In the genomic region with DNA sequence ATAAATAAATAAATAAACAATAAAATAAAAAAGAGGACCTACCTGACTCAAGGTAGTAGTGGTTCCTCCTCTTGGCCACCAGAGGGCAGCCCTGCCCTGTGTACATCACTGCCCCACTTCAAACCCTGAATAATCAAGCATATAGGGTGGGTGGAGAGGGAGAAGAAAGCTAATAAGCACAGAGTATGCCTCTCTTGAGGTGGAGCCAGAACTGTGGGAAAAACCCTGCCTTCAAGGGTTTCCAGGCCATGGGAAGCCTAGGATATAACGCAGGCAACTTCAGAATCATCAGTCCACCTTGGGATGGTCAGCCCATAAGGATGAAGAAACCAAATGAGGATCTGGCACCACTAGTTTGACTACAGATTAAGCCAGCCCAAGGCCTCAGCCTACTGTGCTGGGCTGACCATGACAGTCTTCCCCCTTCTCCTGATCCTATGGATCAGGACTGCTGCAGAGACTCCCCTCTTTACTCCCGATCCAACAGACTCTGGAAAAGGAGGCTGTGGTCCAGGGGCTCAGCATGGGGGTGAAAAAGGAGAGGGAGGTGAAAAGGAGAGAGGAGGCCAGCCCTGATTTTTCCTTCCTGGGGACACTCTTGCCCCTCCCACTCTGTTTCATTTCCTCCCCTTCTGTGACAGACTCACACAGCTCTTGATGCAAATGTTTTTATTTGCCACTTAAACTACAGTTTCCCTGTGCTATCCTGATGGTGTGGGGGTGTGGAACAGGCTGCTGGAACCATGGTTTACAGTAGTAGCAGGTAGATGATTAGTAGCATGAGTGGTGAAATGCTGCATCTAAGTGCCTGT, we compare ENCODE assay signal across 8 cellular contexts. TPM values are rescaled to one million over a fixed set of nuclear protein-coding genes. Genes with fewer than 3 reads are reported as not detected.
DNase-seq lines count a peak whose midpoint lies in the region; ATAC-seq and TF ChIP-seq lines count a peak whose summit lies in the region.

No MANE protein-coding gene starts in this region.

- CTCF ChIA-PET in activated CD8-positive, alpha-beta memory T cell treated with anti-CD3 and anti-CD28 coated beads, Interleukin-2, amount 10 ng/mL, durations not matched to agents 7 days and 5 days (lab: Charles Lee), result interaction anchor here (0.6 to 6.2 kb wide), 24 partner anchors 9 to 271 kb away, joined by 3 to 51 read pairs (median 4); a partner anchor contains a TSS

- no peak overlapping the region for H3K27ac Mint-ChIP-seq in activated CD8-positive, alpha-beta memory T cell treated with anti-CD3 and anti-CD28 coated beads, Interleukin-2, amount 10 ng/mL, durations not matched to agents 7 days and 5 days
- no peak overlapping the region for H3K27ac Mint-ChIP-seq in neural crest cell (ENCODE audit: unreplicated experiment)

- no peak overlapping the region for H3K4me3 ChIP-seq in epithelial cell of proximal tubule (ENCODE audit: low read depth, low read length)

- no peak for DNase-seq in Right ventricle myocardium inferior (ENCODE audit: missing footprints)
- no peak for DNase-seq in cardiac septum (ENCODE audit: low spot score)
- peak; percentile 54 for DNase-seq in NCI-H69 (lab: John Stamatoyannopoulos, UW)
- DNase-seq in activated CD8-positive, alpha-beta memory T cell treated with anti-CD3 and anti-CD28 coated beads, Interleukin-2, amount 10 ng/mL, durations not matched to agents 7 days and 5 days, result peak; percentile 55
- no peak for DNase-seq in epithelial cell of proximal tubule (ENCODE audit: low read depth)
- no peak for DNase-seq in neural crest cell (ENCODE audit: low read depth, low spot score)
- no peak for DNase-seq in NCI-H187 treated with DMSO at 0.1 percent for 48 hours (lab: John Stamatoyannopoulos, UW)

- no peaks in the 10 kb centered on the region for H3K9me3 Mint-ChIP-seq in activated CD8-positive, alpha-beta memory T cell treated with anti-CD3 and anti-CD28 coated beads, Interleukin-2, amount 10 ng/mL, durations not matched to agents 7 days and 5 days (ENCODE audit: low read depth)
- H3K9me3 Mint-ChIP-seq in neural crest cell, result no peaks in the 10 kb centered on the region

- peak; percentile 93 for TF ChIP-seq CTCF in epithelial cell of proximal tubule (conservative IDR thresholded peaks at IDR 0.05; ENCODE audit: low read depth, low read length)
- peak; percentile 97 for TF ChIP-seq CTCF in neural crest cell (conservative IDR thresholded peaks at IDR 0.05)

- no peak overlapping the region for H3K4me3 Mint-ChIP-seq in activated CD8-positive, alpha-beta memory T cell treated with anti-CD3 and anti-CD28 coated beads, Interleukin-2, amount 10 ng/mL, durations not matched to agents 7 days and 5 days
- H3K4me3 Mint-ChIP-seq in neural crest cell, result no peak overlapping the region

- intact Hi-C loops in Right ventricle myocardium inferior (cut with DNase I), result loop anchor here (1.0 kb wide), 1 partner anchor 54 kb away; no protein-coding TSS in a partner anchor
- intact Hi-C loops in cardiac septum (cut with DNase I), result loop anchor here (5.0 kb wide), 1 partner anchor 55 kb away; no protein-coding TSS in a partner anchor

- peaks cover 12% of the 10 kb centered on the region for H3K36me3 Mint-ChIP-seq in activated CD8-positive, alpha-beta memory T cell treated with anti-CD3 and anti-CD28 coated beads, Interleukin-2, amount 10 ng/mL, durations not matched to agents 7 days and 5 days
- no peaks in the 10 kb centered on the region for H3K36me3 Mint-ChIP-seq in neural crest cell (ENCODE audit: low read depth)

- ATAC-seq in Right ventricle myocardium inferior (peak; percentile 57), HG02885 (IDR thresholded peaks at IDR 0.05; ENCODE audit: poor library complexity, unreplicated experiment) (peak; percentile 74)
- peak; percentile 86 for ATAC-seq in activated CD8-positive, alpha-beta memory T cell treated with anti-CD3 and anti-CD28 coated beads, Interleukin-2, amount 10 ng/mL, durations not matched to agents 7 days and 5 days

- H3K27me3 Mint-ChIP-seq in activated CD8-positive, alpha-beta memory T cell treated with anti-CD3 and anti-CD28 coated beads, Interleukin-2, amount 10 ng/mL, durations not matched to agents 7 days and 5 days, result no peaks in the 10 kb centered on the region
- no peaks in the 10 kb centered on the region for H3K27me3 Mint-ChIP-seq in neural crest cell (ENCODE audit: low read depth)

- peaks cover 23% of the 10 kb centered on the region for H3K4me1 Mint-ChIP-seq in activated CD8-positive, alpha-beta memory T cell treated with anti-CD3 and anti-CD28 coated beads, Interleukin-2, amount 10 ng/mL, durations not matched to agents 7 days and 5 days
- H3K4me1 Mint-ChIP-seq in neural crest cell, result no peaks in the 10 kb centered on the region

RNA-seq across cellular contexts. Expression of a gene that starts 10.1 kb away (rescaled TPM):
- total RNA-seq in Right ventricle myocardium inferior (8.7 TPM), cardiac septum (6.3 TPM), epithelial cell of proximal tubule (6.5 and 12.0 TPM in 2 replicates), neural crest cell (2.4 and 3.3 TPM in 2 replicates)
- total RNA-seq in activated CD8-positive, alpha-beta memory T cell treated with anti-CD3 and anti-CD28 coated beads, Interleukin-2, amount 10 ng/mL, durations not matched to agents 7 days and 5 days, result 1 to 10 TPM; 1.8 to 1.9 TPM

RNA-seq across cellular contexts. Expression of a gene that starts 36.5 kb away (rescaled TPM):
- total RNA-seq in Right ventricle myocardium inferior, result 11.0 TPM
- 18.0 TPM for total RNA-seq in cardiac septum
- total RNA-seq in activated CD8-positive, alpha-beta memory T cell treated with anti-CD3 and anti-CD28 coated beads, Interleukin-2, amount 10 ng/mL, durations not matched to agents 7 days and 5 days, result 10 to 100 TPM; 10.5 to 13.2 TPM
- 14.0 and 28.6 TPM in 2 replicates for total RNA-seq in epithelial cell of proximal tubule
- total RNA-seq in neural crest cell, result 19.3 and 19.4 TPM in 2 replicates

RNA-seq across cellular contexts. Expression of a gene that starts 36.6 kb away (rescaled TPM):
- total RNA-seq in Right ventricle myocardium inferior (8.9 TPM), cardiac septum (8.6 TPM), epithelial cell of proximal tubule (21.2 and 30.5 TPM in 2 replicates), neural crest cell (52.3 and 52.8 TPM in 2 replicates)
- total RNA-seq in activated CD8-positive, alpha-beta memory T cell treated with anti-CD3 and anti-CD28 coated beads, Interleukin-2, amount 10 ng/mL, durations not matched to agents 7 days and 5 days, result 1 to 10 TPM; 2.8 to 3.0 TPM

RNA-seq across cellular contexts. Expression of a gene that starts 43.7 kb away (rescaled TPM):
- total RNA-seq in Right ventricle myocardium inferior (8.0 TPM), cardiac septum (17.7 TPM), epithelial cell of proximal tubule (3.6 and 5.7 TPM in 2 replicates), neural crest cell (25.9 and 27.2 TPM in 2 replicates)
- 1 to 10 TPM; 1.9 to 2.1 TPM for total RNA-seq in activated CD8-positive, alpha-beta memory T cell treated with anti-CD3 and anti-CD28 coated beads, Interleukin-2, amount 10 ng/mL, durations not matched to agents 7 days and 5 days

RNA-seq across cellular contexts. Expression of a gene that starts 60.0 kb away (rescaled TPM):
- 11.7 TPM for total RNA-seq in Right ventricle myocardium inferior
- total RNA-seq in cardiac septum, result 19.8 TPM
- 10 to 100 TPM; 31.4 to 32.8 TPM for total RNA-seq in activated CD8-positive, alpha-beta memory T cell treated with anti-CD3 and anti-CD28 coated beads, Interleukin-2, amount 10 ng/mL, durations not matched to agents 7 days and 5 days
- 13.5 and 23.6 TPM in 2 replicates for total RNA-seq in epithelial cell of proximal tubule
- total RNA-seq in neural crest cell, result 24.6 and 26.9 TPM in 2 replicates

Comparison
In these comparisons a context has a peak if more than half of its experiments do, and no peak if none do; other contexts are left out.
1. DNase-seq: peak in NCI-H69 (single experiment) and activated CD8-positive, alpha-beta memory T cell treated with anti-CD3 and anti-CD28 coated beads, Interleukin-2, amount 10 ng/mL, durations not matched to agents 7 days and 5 days (single experiment); none in Right ventricle myocardium inferior (single experiment), cardiac septum (single experiment), epithelial cell of proximal tubule (single experiment), neural crest cell (single experiment) and NCI-H187 treated with DMSO at 0.1 percent for 48 hours (single experiment).
2. Peak in every context shown above with its lines, with median percentiles within 50 percentile points of each other: ATAC-seq.